Comparison of ENCODE assay signal across 33 cellular contexts in genomic region chr7:104861729-104862128, GRCh38.
"Had no signal": no experiment of that assay in that cellular context is flagged by ENCODE, and none has a peak within 500 bp of the region (broad histone marks: within the 10 kb centered on the region; RNA-seq: fewer than 3 reads in every experiment).

No MANE protein-coding gene starts in this region.

- ATAC-seq: activated CD4-positive, alpha-beta T cell treated with anti-CD3 and anti-CD28 coated beads for 36 hours; activated CD8-positive, alpha-beta memory T cell treated with anti-CD3 and anti-CD28 coated beads, Interleukin-2, amount 10 ng/mL, durations not matched to agents 7 days and 5 days; activated CD8-positive, alpha-beta T cell treated with anti-CD3 and anti-CD28 coated beads, Interleukin-2, amount 10 ng/mL, durations not matched to agents 7 days and 5 days; activated naive CD8-positive, alpha-beta T cell treated with anti-CD3 and anti-CD28 coated beads, Interleukin-2, amount 50 U/mL, for 24 hours; body of pancreas; gastroesophageal sphincter had no signal

- H3K4me3 Mint-ChIP-seq: activated CD4-positive, alpha-beta memory T cell treated with anti-CD3 and anti-CD28 coated beads for 36 hours; activated CD4-positive, alpha-beta T cell treated with anti-CD3 and anti-CD28 coated beads for 36 hours; activated CD4-positive, alpha-beta T cell treated with anti-CD3 and anti-CD28 coated beads, Interleukin-2, amount 10 ng/mL, durations not matched to agents 24 days and 14 days; activated CD8-positive, alpha-beta memory T cell treated with anti-CD3 and anti-CD28 coated beads, Interleukin-2, amount 10 ng/mL, durations not matched to agents 7 days and 5 days; activated CD8-positive, alpha-beta T cell treated with anti-CD3 and anti-CD28 coated beads, Interleukin-2, amount 10 ng/mL, durations not matched to agents 7 days and 5 days; activated naive CD4-positive, alpha-beta T cell treated with anti-CD3 and anti-CD28 coated beads for 36 hours; activated naive CD4-positive, alpha-beta T cell treated with anti-CD3 and anti-CD28 coated beads, Interleukin-2, amount 50 U/mL, for 24 hours; activated naive CD8-positive, alpha-beta T cell treated with anti-CD3 and anti-CD28 coated beads for 36 hours; activated naive CD8-positive, alpha-beta T cell treated with anti-CD3 and anti-CD28 coated beads, Interleukin-2, amount 50 U/mL, for 24 hours; activated T-helper 1 cell treated with anti-CD3 and anti-CD28 coated beads, Interleukin-12 subunit alpha, Interleukin-12 subunit beta, Interleukin-2, Interleukin-4 antibody, amounts not matched to agents 30 ng/mL and 10 ng/mL and 1 ng/mL, durations not matched to agents 14 hours and 24 hours and 36 hours; T-helper 1 cell treated with Interleukin-12 subunit alpha and Interleukin-12 subunit beta and Interleukin-4 antibody, amounts not matched to agents 30 μg/mL and 1 μg/mL, for 36 hours; T-helper 2 cell treated with Interferon-gamma antibody and Interleukin-4, amounts not matched to agents 5 μg/mL and 100 μg/mL, for 36 hours had no signal

- H3K27me3 Mint-ChIP-seq: activated naive CD4-positive, alpha-beta T cell treated with anti-CD3 and anti-CD28 coated beads, Interleukin-2, amount 50 U/mL, for 24 hours had no signal

- H3K36me3 Mint-ChIP-seq: activated CD4-positive, alpha-beta memory T cell treated with anti-CD3 and anti-CD28 coated beads for 36 hours; activated CD8-positive, alpha-beta memory T cell treated with anti-CD3 and anti-CD28 coated beads, Interleukin-2, amount 10 ng/mL, durations not matched to agents 7 days and 5 days; activated naive CD8-positive, alpha-beta T cell treated with anti-CD3 and anti-CD28 coated beads for 36 hours had no signal

- H3K9me3 ChIP-seq: adrenal gland, body of pancreas, colonic mucosa, esophagus squamous epithelium had no signal

- H3K36me3 ChIP-seq: adrenal gland, colonic mucosa, esophagus squamous epithelium, gastroesophageal sphincter had no signal

- H3K27ac ChIP-seq: adrenal gland, body of pancreas, colonic mucosa, epithelial cell of prostate, esophagus squamous epithelium, gastroesophageal sphincter had no signal

- H3K27me3 ChIP-seq: adrenal gland, body of pancreas, colonic mucosa had no signal

- DNase-seq: activated CD4-positive, alpha-beta memory T cell treated with anti-CD3 and anti-CD28 coated beads for 36 hours; activated CD4-positive, alpha-beta T cell treated with anti-CD3 and anti-CD28 coated beads for 36 hours; activated CD4-positive, alpha-beta T cell treated with anti-CD3 and anti-CD28 coated beads, Interleukin-2, amount 10 ng/mL, durations not matched to agents 24 days and 14 days; activated CD4-positive, CD25-positive, alpha-beta regulatory T cell; activated CD4-positive, CD25-positive, alpha-beta regulatory T cell treated with anti-CD3 and anti-CD28 coated beads, Interleukin-2, amount 50 U/mL, for 72 hours; activated CD8-positive, alpha-beta memory T cell treated with anti-CD3 and anti-CD28 coated beads, Interleukin-2, amount 10 ng/mL, durations not matched to agents 7 days and 5 days; activated CD8-positive, alpha-beta memory T cell treated with anti-CD3 and anti-CD28 coated beads, Interleukin-2, amount 50 U/mL, for 4 hours; activated CD8-positive, alpha-beta T cell treated with anti-CD3 and anti-CD28 coated beads, Interleukin-2, amount 10 ng/mL, durations not matched to agents 7 days and 5 days; activated effector memory CD4-positive, alpha-beta T cell treated with anti-CD3 and anti-CD28 coated beads, Interleukin-2, amount 50 U/mL, for 16 hours; activated naive CD4-positive, alpha-beta T cell treated with anti-CD3 and anti-CD28 coated beads for 36 hours; activated naive CD8-positive, alpha-beta T cell treated with anti-CD3 and anti-CD28 coated beads for 36 hours; activated naive CD8-positive, alpha-beta T cell treated with anti-CD3 and anti-CD28 coated beads, Interleukin-2, amount 50 U/mL, for 24 hours; activated T-cell treated with anti-CD3 and anti-CD28 coated beads, Interleukin-2, amount 50 U/mL, for 1 hour; activated T-cell treated with anti-CD3 and anti-CD28 coated beads, Interleukin-2, amount 50 U/mL, for 48 hours; adrenal gland; amygdala; aorta; body of pancreas; central memory CD4-positive, alpha-beta T cell; cerebellar nuclear complex; colonic mucosa; effector CD8-positive, alpha-beta T cell; esophagus squamous epithelium; foreskin melanocyte; head of caudate nucleus; T1000 had no signal

- H3K4me3 ChIP-seq: adrenal gland, body of pancreas, colonic mucosa, esophagus squamous epithelium, gastroesophageal sphincter had no signal

- H3K27ac Mint-ChIP-seq: activated CD4-positive, alpha-beta memory T cell treated with anti-CD3 and anti-CD28 coated beads for 36 hours; activated CD4-positive, alpha-beta T cell treated with anti-CD3 and anti-CD28 coated beads for 36 hours; activated CD4-positive, alpha-beta T cell treated with anti-CD3 and anti-CD28 coated beads, Interleukin-2, amount 10 ng/mL, durations not matched to agents 24 days and 14 days; activated CD8-positive, alpha-beta memory T cell treated with anti-CD3 and anti-CD28 coated beads, Interleukin-2, amount 10 ng/mL, durations not matched to agents 7 days and 5 days; activated CD8-positive, alpha-beta T cell treated with anti-CD3 and anti-CD28 coated beads, Interleukin-2, amount 10 ng/mL, durations not matched to agents 7 days and 5 days; activated naive CD4-positive, alpha-beta T cell treated with anti-CD3 and anti-CD28 coated beads for 36 hours; activated naive CD4-positive, alpha-beta T cell treated with anti-CD3 and anti-CD28 coated beads, Interleukin-2, amount 50 U/mL, for 24 hours; activated naive CD8-positive, alpha-beta T cell treated with anti-CD3 and anti-CD28 coated beads for 36 hours; activated naive CD8-positive, alpha-beta T cell treated with anti-CD3 and anti-CD28 coated beads, Interleukin-2, amount 50 U/mL, for 24 hours; activated T-helper 1 cell treated with anti-CD3 and anti-CD28 coated beads, Interleukin-12 subunit alpha, Interleukin-12 subunit beta, Interleukin-2, Interleukin-4 antibody, amounts not matched to agents 30 ng/mL and 10 ng/mL and 1 ng/mL, durations not matched to agents 14 hours and 24 hours and 36 hours; activated T-helper 2 cell treated with anti-CD3 and anti-CD28 coated beads, Interferon-gamma antibody, Interleukin-2, Interleukin-4, amounts not matched to agents 10 μg/mL and 5 μg/mL and 100 μg/mL, durations not matched to agents 14 hours and 24 hours and 36 hours; T-helper 1 cell treated with Interleukin-12 subunit alpha and Interleukin-12 subunit beta and Interleukin-4 antibody, amounts not matched to agents 30 μg/mL and 1 μg/mL, for 36 hours; T-helper 2 cell treated with Interferon-gamma antibody and Interleukin-4, amounts not matched to agents 5 μg/mL and 100 μg/mL, for 36 hours had no signal

- H3K4me1 ChIP-seq: adrenal gland, body of pancreas, colonic mucosa, esophagus squamous epithelium had no signal
